In the genomic region with DNA sequence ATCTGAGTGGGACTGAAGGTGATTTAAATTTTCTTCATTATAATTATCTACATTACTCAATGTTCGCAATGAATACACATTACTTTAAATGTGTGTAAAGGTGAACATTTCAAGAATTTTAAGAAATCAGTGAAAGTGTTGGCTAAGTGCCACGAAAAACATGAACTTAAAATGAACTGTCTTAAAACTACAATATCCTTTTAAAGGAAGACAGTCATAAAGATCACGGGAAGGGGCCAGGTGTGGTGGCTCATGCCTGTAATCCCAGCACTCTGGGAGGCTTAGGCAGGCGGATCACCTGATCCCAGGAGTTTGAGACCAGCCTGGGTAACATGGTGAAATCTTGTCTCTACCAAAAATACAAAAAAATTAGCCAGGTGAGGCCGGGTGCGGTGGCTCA, we compare ENCODE assay signal across 25 cellular contexts. TPM values are rescaled to one million over a fixed set of nuclear protein-coding genes. Genes with fewer than 3 reads are reported as not detected.
DNase-seq lines count a peak whose midpoint lies in the region; ATAC-seq, FAIRE-seq and TF ChIP-seq lines count a peak whose summit lies in the region.
"Had no signal": no experiment of that assay in that cellular context is flagged by ENCODE, and none has a peak within 500 bp of the region (broad histone marks: within the 10 kb centered on the region; RNA-seq: fewer than 3 reads in every experiment).

No MANE protein-coding gene starts in this region.

- no peak for FAIRE-seq in A549 (lab: Jason Lieb, UNC)

- CTCF ChIA-PET in A549 (lab: Yijun Ruan, JAX), result interaction anchor here (2.1 kb wide), 1 partner anchor 20 kb away, joined by 5 read pairs; no protein-coding TSS in a partner anchor
- CTCF ChIA-PET in HEK293 (lab: Yijun Ruan, JAX), result no interaction called here
- CTCF ChIA-PET in activated CD8-positive, alpha-beta T cell treated with anti-CD3 and anti-CD28 coated beads for 36 hours (lab: Charles Lee), result no interaction called here

- H3K27ac ChIP-seq in A549 (peak overlapping the region in 1 of 2 experiments; percentile 69; a peak in 3 of 6 replicates), HEK293 (ENCODE audit: extremely low read depth, low read depth, low read length) (no peak overlapping the region), Peyer's patch (no peak overlapping the region)
- H3K27ac ChIP-seq: body of pancreas, C4-2B, SK-N-MC had no signal

- TF ChIP-seq POLR2A in A549 (IDR thresholded peaks at IDR 0.05; ENCODE audit: low read length) (no peak), Peyer's patch (IDR thresholded peaks at IDR 0.05) (no peak)

- TF ChIP-seq RAD21 in A549 (conservative IDR thresholded peaks at IDR 0.05 in 1 of 2, IDR thresholded peaks at IDR 0.05 in 1 of 2), result no peak

- peak in 1 of 2 experiments; percentile 27; a peak in 1 of 5 replicates for TF ChIP-seq EP300 in A549 (IDR thresholded peaks at IDR 0.05)

- H3K27me3 Mint-ChIP-seq in activated CD8-positive, alpha-beta T cell treated with anti-CD3 and anti-CD28 coated beads for 36 hours, result no peaks in the 10 kb centered on the region

- no peaks in the 10 kb centered on the region for H3K4me1 Mint-ChIP-seq in activated CD8-positive, alpha-beta T cell treated with anti-CD3 and anti-CD28 coated beads for 36 hours (ENCODE audit: low read depth)
- H3K4me1 Mint-ChIP-seq: activated naive CD4-positive, alpha-beta T cell treated with anti-CD3 and anti-CD28 coated beads, Interleukin-2, amount 10 ng/mL, durations not matched to agents 7 days and 5 days; naive thymus-derived CD4-positive, alpha-beta T cell had no signal

- no peaks in the 10 kb centered on the region for H3K36me3 Mint-ChIP-seq in activated CD8-positive, alpha-beta T cell treated with anti-CD3 and anti-CD28 coated beads for 36 hours (ENCODE audit: low read depth)
- H3K36me3 Mint-ChIP-seq: activated naive CD4-positive, alpha-beta T cell treated with anti-CD3 and anti-CD28 coated beads, Interleukin-2, amount 10 ng/mL, durations not matched to agents 7 days and 5 days; naive thymus-derived CD4-positive, alpha-beta T cell had no signal

- H3K27ac Mint-ChIP-seq in activated CD8-positive, alpha-beta T cell treated with anti-CD3 and anti-CD28 coated beads for 36 hours, result no peak overlapping the region
- H3K27ac Mint-ChIP-seq: activated naive CD4-positive, alpha-beta T cell treated with anti-CD3 and anti-CD28 coated beads, Interleukin-2, amount 10 ng/mL, durations not matched to agents 7 days and 5 days; naive thymus-derived CD4-positive, alpha-beta T cell had no signal

- ATAC-seq in A549, result no peak
- ATAC-seq in left ventricle myocardium superior, result no peak
- no peak for ATAC-seq in activated CD8-positive, alpha-beta T cell treated with anti-CD3 and anti-CD28 coated beads for 36 hours
- ATAC-seq: body of pancreas; naive thymus-derived CD4-positive, alpha-beta T cell had no signal

- intact Hi-C loops in left ventricle myocardium superior (cut with micrococcal nuclease), result no loop called here
- intact Hi-C loops in activated CD8-positive, alpha-beta T cell treated with anti-CD3 and anti-CD28 coated beads for 36 hours (cut with micrococcal nuclease), result no loop called here

- no peak for TF ChIP-seq CTCF in A549 (IDR thresholded peaks at IDR 0.05)
- TF ChIP-seq CTCF in HEK293 (tag by site-specific recombination; IDR thresholded peaks at IDR 0.05), result no peak
- TF ChIP-seq CTCF in Peyer's patch (IDR thresholded peaks at IDR 0.05), result no peak
- TF ChIP-seq CTCF in activated CD8-positive, alpha-beta T cell treated with anti-CD3 and anti-CD28 coated beads for 36 hours (IDR thresholded peaks at IDR 0.05), result no peak

- H3K9me3 ChIP-seq in A549 (no peaks in the 10 kb centered on the region), HEK293 (ENCODE audit: control insufficient read depth, insufficient read depth, low read depth, low read length) (no peaks in the 10 kb centered on the region), Peyer's patch (no peaks in the 10 kb centered on the region)
- H3K9me3 ChIP-seq: body of pancreas, MG63, right atrium auricular region, thoracic aorta had no signal

- DNase-seq in A549 (ENCODE audit: low read depth in 1 of 2, low spot score in 1 of 2) (no peak), astrocyte of the hippocampus (ENCODE audit: low read depth, low spot score) (peak; percentile 53), kidney glomerular epithelial cell (lab: John Stamatoyannopoulos, UW) (peak; percentile 34), left ventricle myocardium superior (no peak), NCI-H2029 treated with DMSO at 0.1 percent for 48 hours (lab: John Stamatoyannopoulos, UW) (no peak), Peyer's patch (no peak)
- DNase-seq in activated CD8-positive, alpha-beta T cell treated with anti-CD3 and anti-CD28 coated beads for 36 hours, result no peak
- DNase-seq: activated CD4-positive, CD25-positive, alpha-beta regulatory T cell treated with anti-CD3 and anti-CD28 coated beads, Interleukin-2, amount 50 U/mL, for 72 hours; activated CD8-positive, alpha-beta memory T cell treated with anti-CD3 and anti-CD28 coated beads for 24 hours; activated naive CD4-positive, alpha-beta T cell treated with anti-CD3 and anti-CD28 coated beads, Interleukin-2, amount 10 ng/mL, durations not matched to agents 7 days and 5 days; activated T-cell treated with anti-CD3 and anti-CD28 coated beads, Interleukin-2, amount 50 U/mL, for 48 hours; body of pancreas; GDM1; HFFc6; hypothalamus; islet precursor cell; MG63; naive thymus-derived CD4-positive, alpha-beta T cell; NCI-H1694 treated with DMSO at 0.1 percent for 48 hours; NCI-H2227 treated with DMSO at 0.1 percent for 48 hours had no signal

- H3K36me3 ChIP-seq in HEK293 (ENCODE audit: control insufficient read depth in 2 of 2, insufficient read depth in 1 of 2, low read length in 2 of 2) (no peaks in the 10 kb centered on the region), Peyer's patch (no peaks in the 10 kb centered on the region)
- H3K36me3 ChIP-seq: right atrium auricular region, thoracic aorta had no signal

- H3K4me3 Mint-ChIP-seq in activated CD8-positive, alpha-beta T cell treated with anti-CD3 and anti-CD28 coated beads for 36 hours, result no peak overlapping the region
- H3K4me3 Mint-ChIP-seq: activated naive CD4-positive, alpha-beta T cell treated with anti-CD3 and anti-CD28 coated beads, Interleukin-2, amount 10 ng/mL, durations not matched to agents 7 days and 5 days; HFFc6; naive thymus-derived CD4-positive, alpha-beta T cell had no signal

- no peak overlapping the region for H3K4me3 ChIP-seq in A549
- no peak overlapping the region for H3K4me3 ChIP-seq in HEK293 (ENCODE audit: low read depth, low read length)
- no peak overlapping the region for H3K4me3 ChIP-seq in Peyer's patch
- H3K4me3 ChIP-seq: body of pancreas, MG63, right atrium auricular region, SK-N-MC, thoracic aorta had no signal

- H3K4me1 ChIP-seq in A549 (peaks cover 25% of the 10 kb centered on the region), HEK293 (ENCODE audit: control insufficient read depth, insufficient read depth, low read length) (peaks cover 6% of the 10 kb centered on the region; the same call in 1 of the 2 replicates), Peyer's patch (no peaks in the 10 kb centered on the region)

- POLR2A ChIA-PET in A549 (lab: Yijun Ruan, JAX), result no interaction called here
- POLR2A ChIA-PET in HEK293 (lab: Yijun Ruan, JAX), result no interaction called here
- POLR2A ChIA-PET in activated CD8-positive, alpha-beta T cell treated with anti-CD3 and anti-CD28 coated beads for 36 hours (lab: Charles Lee), result no interaction called here

- H3K27me3 ChIP-seq in Peyer's patch, result no peaks in the 10 kb centered on the region
- H3K27me3 ChIP-seq: body of pancreas, MG63, right atrium auricular region had no signal

- WGBS in A549 (ENCODE audit: missing lambda C conversion rate), result 61% methylated on average over 6 of the region's 6 CpGs

- peak overlapping the region; percentile 27; the same call in 2 of the 3 replicates for H3K4me2 ChIP-seq in A549

- H3K9me3 Mint-ChIP-seq in activated CD8-positive, alpha-beta T cell treated with anti-CD3 and anti-CD28 coated beads for 36 hours, result peaks cover 2% of the 10 kb centered on the region
- H3K9me3 Mint-ChIP-seq: activated naive CD4-positive, alpha-beta T cell treated with anti-CD3 and anti-CD28 coated beads, Interleukin-2, amount 10 ng/mL, durations not matched to agents 7 days and 5 days; naive thymus-derived CD4-positive, alpha-beta T cell had no signal

TF ChIP-seq in A549, 52 proteins besides CTCF, POLR2A, EP300 and RAD21 (continues in another document):
- no peak for TF ChIP-seq BHLHE40 (IDR thresholded peaks at IDR 0.05; ENCODE audit: low read depth, low read length)

TF ChIP-seq in HEK293, 187 proteins besides CTCF, POLR2A, EP300 and RAD21 (continues in another document):
- TF ChIP-seq, protein P1, sequence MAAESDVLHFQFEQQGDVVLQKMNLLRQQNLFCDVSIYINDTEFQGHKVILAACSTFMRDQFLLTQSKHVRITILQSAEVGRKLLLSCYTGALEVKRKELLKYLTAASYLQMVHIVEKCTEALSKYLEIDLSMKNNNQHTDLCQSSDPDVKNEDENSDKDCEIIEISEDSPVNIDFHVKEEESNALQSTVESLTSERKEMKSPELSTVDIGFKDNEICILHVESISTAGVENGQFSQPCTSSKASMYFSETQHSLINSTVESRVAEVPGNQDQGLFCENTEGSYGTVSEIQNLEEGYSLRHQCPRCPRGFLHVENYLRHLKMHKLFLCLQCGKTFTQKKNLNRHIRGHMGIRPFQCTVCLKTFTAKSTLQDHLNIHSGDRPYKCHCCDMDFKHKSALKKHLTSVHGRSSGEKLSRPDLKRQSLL (tag by site-specific recombination; IDR thresholded peaks at IDR 0.05), result no peak
- TF ChIP-seq ZNF394 (tag by site-specific recombination; IDR thresholded peaks at IDR 0.05; ENCODE audit: borderline replicate concordance) (no peak), ZNF514 (tag by site-specific recombination; IDR thresholded peaks at IDR 0.05) (no peak)

RNA-seq across cellular contexts. Expression of gene MOK, which starts 11.2 kb away (rescaled TPM):
- polyA plus RNA-seq in A549 (2011; rRNA removed) (10.4 and 12.6 TPM in 2 replicates), A549 (2017; fragmentation: RNase III; extraction: RNeasy Plus Mini Kit Qiagen cat#74134 plus additional on column Dnase treatment) (18.5 to 25.1 TPM (median 19.3 TPM) in 3 replicates)
- polyA plus RNA-seq in A549 (2012; cell fraction: cytosol; rRNA removed), result 21.3 and 23.1 TPM in 2 replicates
- 93.2 and 98.3 TPM in 2 replicates for polyA plus RNA-seq in A549 (2012; cell fraction: nucleus; rRNA removed)
- polyA minus RNA-seq in A549 (2011; rRNA and poly(A)+ RNA removed), result 8.8 and 11.1 TPM in 2 replicates
- total RNA-seq in left ventricle myocardium superior (10.9 TPM), Peyer's patch (10 to 100 TPM in 2 of 4 donors, 1 to 10 TPM in 2; 4.6 to 30.5 (median 14.6) TPM)
- total RNA-seq in activated CD8-positive, alpha-beta T cell treated with anti-CD3 and anti-CD28 coated beads for 36 hours, result 1 to 10 TPM; 6.2 to 6.6 TPM

RNA-seq across cellular contexts. Expression of gene ZNF839, which starts 25.8 kb away (rescaled TPM):
- polyA plus RNA-seq in A549 (2011; rRNA removed), result 8.5 and 10.8 TPM in 2 replicates
- 8.6 and 8.8 TPM in 2 replicates for polyA plus RNA-seq in A549 (2012; cell fraction: cytosol; rRNA removed)
- 30.0 and 37.7 TPM in 2 replicates for polyA plus RNA-seq in A549 (2012; cell fraction: nucleus; rRNA removed)
- 6.0 to 7.9 TPM (median 7.2 TPM) in 3 replicates for polyA plus RNA-seq in A549 (2017; fragmentation: RNase III; extraction: RNeasy Plus Mini Kit Qiagen cat#74134 plus additional on column Dnase treatment)
- polyA minus RNA-seq in A549 (2011; rRNA and poly(A)+ RNA removed), result 6.5 and 7.9 TPM in 2 replicates
- total RNA-seq in left ventricle myocardium superior, result 7.4 TPM
- total RNA-seq in Peyer's patch, result 10 to 100 TPM; 11.9 to 42.1 (median 27.2) TPM
- total RNA-seq in activated CD8-positive, alpha-beta T cell treated with anti-CD3 and anti-CD28 coated beads for 36 hours, result 10 to 100 TPM; 16.7 to 18.6 TPM

Comparison
In these comparisons a context has a peak if more than half of its experiments do, and no peak if none do; other contexts are left out.
1. DNase-seq: peak in astrocyte of the hippocampus (single experiment) and kidney glomerular epithelial cell (single experiment); none in A549 (0 of 2), left ventricle myocardium superior (single experiment), NCI-H2029 treated with DMSO at 0.1 percent for 48 hours (single experiment), Peyer's patch (0 of 3) and activated CD8-positive, alpha-beta T cell treated with anti-CD3 and anti-CD28 coated beads for 36 hours (single experiment).